Comparison of ENCODE assay signal across 9 cellular contexts in the genomic region with DNA sequence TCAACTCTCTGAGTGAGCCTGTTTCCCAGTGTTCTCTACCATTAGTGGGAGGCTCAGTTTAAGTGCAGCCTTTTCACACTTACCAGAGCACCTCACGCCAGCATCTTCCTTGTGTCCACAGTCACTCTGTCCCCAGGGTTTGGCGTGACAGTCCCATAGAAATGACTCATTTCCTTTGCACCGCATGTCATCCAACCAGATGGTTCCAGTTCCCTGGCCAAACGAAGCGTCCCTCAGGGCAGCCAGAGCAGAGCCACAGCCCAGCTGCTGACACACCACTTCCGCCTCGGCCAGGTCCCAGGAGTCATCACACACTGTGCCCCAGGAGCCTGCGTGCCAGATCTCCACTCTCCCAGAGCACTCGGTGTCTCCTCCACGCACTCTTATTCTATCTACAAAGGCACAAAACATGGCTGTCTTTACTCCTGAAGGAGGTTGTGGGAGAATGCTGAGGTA.
DNase-seq lines count a peak whose midpoint lies in the region; ATAC-seq and TF ChIP-seq lines count a peak whose summit lies in the region.
"Had no signal": no experiment of that assay in that cellular context is flagged by ENCODE, and none has a peak within 500 bp of the region (broad histone marks: within the 10 kb centered on the region; RNA-seq: fewer than 3 reads in every experiment).

No MANE protein-coding gene starts in this region.

- H3K36me3 ChIP-seq in MG63: no peaks in the 10 kb centered on the region

- no peak for TF ChIP-seq CTCF in epithelial cell of esophagus (IDR thresholded peaks at IDR 0.05; ENCODE audit: insufficient read depth, low read depth, low read length, missing control alignments)

- H3K9me3 ChIP-seq in MG63: no peaks in the 10 kb centered on the region
- H3K9me3 ChIP-seq: Caco-2 had no signal

- H3K4me3 ChIP-seq in MG63 (peak overlapping the region; percentile 0; the same call in 1 of the 2 replicates), epithelial cell of esophagus (ENCODE audit: low read length) (no peak overlapping the region)

- ATAC-seq in GM19452 (IDR thresholded peaks at IDR 0.05; ENCODE audit: unreplicated experiment) (peak; percentile 63), HG02973 (IDR thresholded peaks at IDR 0.05; ENCODE audit: unreplicated experiment) (no peak)

- peak; percentile 71 for DNase-seq in AG08395 (ENCODE audit: low spot score)
- peak; percentile 84 for DNase-seq in MG63
- peak; percentile 14 for DNase-seq in epithelial cell of esophagus (ENCODE audit: low read depth)
- no peak for DNase-seq in activated CD4-positive, alpha-beta T cell treated with anti-CD3 and anti-CD28 coated beads for 48 hours
- no peak for DNase-seq in HuH-7 (ENCODE audit: low spot score)
- no peak for DNase-seq in activated CD4-positive, alpha-beta T cell treated with anti-CD3 and anti-CD28 coated beads, Interleukin-2, amount 50 U/mL, for 4 hours
- DNase-seq: Caco-2 had no signal

- no peaks in the 10 kb centered on the region for H3K27me3 ChIP-seq in MG63

Comparison
In these comparisons a context has a peak if more than half of its experiments do, and no peak if none do; other contexts are left out.
1. DNase-seq: peak in AG08395 (single experiment), MG63 (single experiment) and epithelial cell of esophagus (single experiment); none in activated CD4-positive, alpha-beta T cell treated with anti-CD3 and anti-CD28 coated beads for 48 hours (single experiment), HuH-7 (single experiment) and activated CD4-positive, alpha-beta T cell treated with anti-CD3 and anti-CD28 coated beads, Interleukin-2, amount 50 U/mL, for 4 hours (0 of 2).